10 cellular contexts compared by ENCODE assay signal in genomic region chrX:24260827-24261550, GRCh38. TPM values are rescaled to one million over a fixed set of nuclear protein-coding genes. Genes with fewer than 3 reads are reported as not detected.
A peak's percentile ranks its signal among the peaks of the same experiment; 100 is the strongest.
DNase-seq lines count a peak whose midpoint lies in the region; ATAC-seq and TF ChIP-seq lines count a peak whose summit lies in the region.
"Had no signal": no experiment of that assay in that cellular context is flagged by ENCODE, and none has a peak within 500 bp of the region (broad histone marks: within the 10 kb centered on the region; RNA-seq: fewer than 3 reads in every experiment).

No MANE protein-coding gene starts in this region.

- DNase-seq in CMK (ENCODE audit: low read depth), result peak; percentile 4
- peak; percentile 47 for DNase-seq in IMR-90
- DNase-seq in ascending aorta (ENCODE audit: low spot score in 2 of 2), result peak; percentile 22 to 70
- peak in 1 of 10 donors; percentile 0 for DNase-seq in naive thymus-derived CD8-positive, alpha-beta T cell
- no peak for DNase-seq in MM.1S
- DNase-seq in HPDE6-E6E7 (ENCODE audit: extremely low spot score), result no peak
- DNase-seq in NCI-H1417 (lab: John Stamatoyannopoulos, UW), result no peak
- no peak for DNase-seq in LoVo (ENCODE audit: low spot score)

- H3K14ac ChIP-seq in IMR-90 (replicated peaks; ENCODE audit: low read depth, low read length), result no peak overlapping the region

- peak overlapping the region in 6 of 10 donors; percentile 11 to 45 (median 24) for H3K4me3 Mint-ChIP-seq in naive thymus-derived CD8-positive, alpha-beta T cell

- POLR2A ChIA-PET in IMR-90 (lab: Charles Lee; ENCODE audit: unreplicated experiment), result no interaction called here
- POLR2A ChIA-PET in naive thymus-derived CD8-positive, alpha-beta T cell (lab: Charles Lee), result no interaction called here

- peak overlapping the region in 6 of 10 donors; percentile 6 to 83 (median 58) for H3K27ac Mint-ChIP-seq in naive thymus-derived CD8-positive, alpha-beta T cell

- H3K27me3 Mint-ChIP-seq in naive thymus-derived CD8-positive, alpha-beta T cell, result no peaks in the 10 kb centered on the region

- H3K79me1 ChIP-seq in IMR-90 (ENCODE audit: low read depth in 1 of 2, low read length in 2 of 2), result no peaks in the 10 kb centered on the region

- H3K27me3 ChIP-seq in IMR-90 (ENCODE audit: control insufficient read depth, insufficient read depth, low read length) (peaks cover 7% of the 10 kb centered on the region), ascending aorta (no peaks in the 10 kb centered on the region), MM.1S (replicated peaks; ENCODE audit: insufficient read depth, low read length) (no peaks in the 10 kb centered on the region)

- dilution Hi-C loops in IMR-90 (cut with HindIII; ENCODE audit: low sequenced_read_pairs, unreplicated experiment), result no loop called here

- H2BK15ac ChIP-seq in IMR-90 (ENCODE audit: low read depth, low read length), result no peak overlapping the region

- H2AFZ ChIP-seq in IMR-90 (replicated peaks; ENCODE audit: low read length, poor library complexity), result peak overlapping the region; percentile 0
- no peak overlapping the region for H2AFZ ChIP-seq in MM.1S (ENCODE audit: low read length)

- no peak overlapping the region for H2BK20ac ChIP-seq in IMR-90 (ENCODE audit: low read depth, low read length)

- H3K4ac ChIP-seq in IMR-90 (ENCODE audit: low read depth, low read length), result no peak overlapping the region

- ATAC-seq in IMR-90 (ENCODE audit: low read depth), result no peak; the same call in 1 of the 2 replicates
- no peak for ATAC-seq in naive thymus-derived CD8-positive, alpha-beta T cell

- H3K4me2 ChIP-seq in IMR-90 (ENCODE audit: low read depth, low read length) (no peak overlapping the region; the same call in 1 of the 2 replicates), MM.1S (ENCODE audit: low read depth, low read length) (no peak overlapping the region)

- in situ Hi-C loops in IMR-90 (cut with MboI; ENCODE audit: low sequenced_read_pairs), result loop anchor here (10.0 kb wide), 1 partner anchor 244 kb away; no protein-coding TSS in a partner anchor

- H2BK5ac ChIP-seq in IMR-90 (ENCODE audit: low read depth, low read length, poor library complexity, severe bottlenecking), result no peak overlapping the region

- no TSS peak for BruUV-seq in IMR-90 (replicated peaks; lab: Mats Ljungman, UMichigan)

- no peak for TF ChIP-seq RAD21 in IMR-90 (IDR thresholded peaks at IDR 0.05; ENCODE audit: low read length)

- no peak overlapping the region for H2BK120ac ChIP-seq in IMR-90 (ENCODE audit: low read depth, low read length)

- peak overlapping the region; percentile 59; the same call in 1 of the 2 replicates for H4K5ac ChIP-seq in IMR-90 (ENCODE audit: low read depth, low read length)

- no peak overlapping the region for H4K91ac ChIP-seq in IMR-90 (ENCODE audit: insufficient read depth, low read depth, low read length)

- no peak overlapping the region for H2AK9ac ChIP-seq in IMR-90 (replicated peaks; ENCODE audit: low read depth, low read length, poor library complexity)

- no peak overlapping the region for H2AK5ac ChIP-seq in IMR-90 (ENCODE audit: low read depth, low read length)

- no peaks in the 10 kb centered on the region for H3K36me3 ChIP-seq in IMR-90 (ENCODE audit: control insufficient read depth, insufficient read depth, low read length)
- no peaks in the 10 kb centered on the region for H3K36me3 ChIP-seq in ascending aorta
- no peaks in the 10 kb centered on the region for H3K36me3 ChIP-seq in MM.1S (replicated peaks; ENCODE audit: insufficient read depth, low read length)

- H3K9ac ChIP-seq in IMR-90 (ENCODE audit: low read depth, low read length), result no peak overlapping the region
- no peak overlapping the region for H3K9ac ChIP-seq in MM.1S (ENCODE audit: low read length)

- H4K20me1 ChIP-seq in IMR-90 (ENCODE audit: insufficient read depth, low read length), result no peaks in the 10 kb centered on the region
- no peaks in the 10 kb centered on the region for H4K20me1 ChIP-seq in MM.1S (ENCODE audit: insufficient read depth, low read length)

- no peak overlapping the region for H4K8ac ChIP-seq in IMR-90 (ENCODE audit: low read depth in 2 of 2, low read length in 2 of 2)

- CTCF ChIA-PET in IMR-90 (lab: Yijun Ruan, JAX), result interaction anchor here (0.7 to 1.0 kb wide), 2 partner anchors 14 to 239 kb away, joined by 3 read pairs; no protein-coding TSS in a partner anchor

- H3K36me3 Mint-ChIP-seq in naive thymus-derived CD8-positive, alpha-beta T cell, result no peaks in the 10 kb centered on the region

- peak overlapping the region; percentile 12; the same call in 1 of the 2 replicates for H3K18ac ChIP-seq in IMR-90 (ENCODE audit: low read depth, low read length)

- no peaks in the 10 kb centered on the region for H3K9me1 ChIP-seq in IMR-90 (ENCODE audit: insufficient read depth, low read length)

- no peaks in the 10 kb centered on the region for H3K9me2 ChIP-seq in MM.1S (replicated peaks; ENCODE audit: insufficient read depth, low read length)

- no peaks in the 10 kb centered on the region for H3K79me2 ChIP-seq in MM.1S (ENCODE audit: low read length)

- no peak for TF ChIP-seq POLR2A in IMR-90 (IDR thresholded peaks at IDR 0.05; ENCODE audit: low read depth, low read length)

- H3K4me1 ChIP-seq in IMR-90 (ENCODE audit: control insufficient read depth, insufficient read depth, low read length) (no peaks in the 10 kb centered on the region; the same call in 1 of the 2 replicates), ascending aorta (no peaks in the 10 kb centered on the region), MM.1S (ENCODE audit: low read length) (no peaks in the 10 kb centered on the region)

- H3K4me1 Mint-ChIP-seq in naive thymus-derived CD8-positive, alpha-beta T cell, result peaks cover 7 to 11% (median 10%) of the 10 kb centered on the region in 4 donors

- no peak overlapping the region for H3K56ac ChIP-seq in IMR-90 (ENCODE audit: extremely low read depth, insufficient read depth, low read length)

- H3F3A ChIP-seq in MM.1S (ENCODE audit: insufficient read depth, low read length), result no peaks in the 10 kb centered on the region

- no peak for TF ChIP-seq CTCF in IMR-90 (conservative IDR thresholded peaks at IDR 0.05; ENCODE audit: low read depth, low read length)
- TF ChIP-seq CTCF in ascending aorta (IDR thresholded peaks at IDR 0.05), result no peak
- TF ChIP-seq CTCF in MM.1S (IDR thresholded peaks at IDR 0.05; ENCODE audit: low read length), result no peak

- H3K23ac ChIP-seq in IMR-90 (ENCODE audit: low read depth, low read length), result no peak overlapping the region

- no peaks in the 10 kb centered on the region for H3K9me3 ChIP-seq in IMR-90 (ENCODE audit: control insufficient read depth, insufficient read depth, low read length)
- H3K9me3 ChIP-seq in ascending aorta, result no peaks in the 10 kb centered on the region
- H3K9me3 ChIP-seq in MM.1S (replicated peaks; ENCODE audit: insufficient read depth, low read length), result no peaks in the 10 kb centered on the region

- H3K4me3 ChIP-seq in IMR-90 (ENCODE audit: insufficient read depth, low read depth, low read length) (no peak overlapping the region), ascending aorta (no peak overlapping the region), MM.1S (ENCODE audit: low read length) (no peak overlapping the region)

- H3K27ac ChIP-seq in IMR-90 (ENCODE audit: insufficient read depth, low read length) (no peak overlapping the region), ascending aorta (no peak overlapping the region), MM.1S (ENCODE audit: low read length) (no peak overlapping the region)

- intact Hi-C loops in IMR-90 (cut with micrococcal nuclease), result no loop called here
- intact Hi-C loops in ascending aorta (cut with DNase I), result no loop called here

- no peaks in the 10 kb centered on the region for H3K9me3 Mint-ChIP-seq in naive thymus-derived CD8-positive, alpha-beta T cell

- 83% methylated on average over 4 of the region's 10 CpGs; no CpG with 5 or more reads in 1 of the 2 experiments for WGBS in IMR-90 (ENCODE audit: extremely low coverage in 2 of 2, insufficient read length in 1 of 2), 2 experiments

TF ChIP-seq in IMR-90, 13 proteins besides CTCF, POLR2A, EP300 and RAD21:
- TF ChIP-seq, protein P1, sequence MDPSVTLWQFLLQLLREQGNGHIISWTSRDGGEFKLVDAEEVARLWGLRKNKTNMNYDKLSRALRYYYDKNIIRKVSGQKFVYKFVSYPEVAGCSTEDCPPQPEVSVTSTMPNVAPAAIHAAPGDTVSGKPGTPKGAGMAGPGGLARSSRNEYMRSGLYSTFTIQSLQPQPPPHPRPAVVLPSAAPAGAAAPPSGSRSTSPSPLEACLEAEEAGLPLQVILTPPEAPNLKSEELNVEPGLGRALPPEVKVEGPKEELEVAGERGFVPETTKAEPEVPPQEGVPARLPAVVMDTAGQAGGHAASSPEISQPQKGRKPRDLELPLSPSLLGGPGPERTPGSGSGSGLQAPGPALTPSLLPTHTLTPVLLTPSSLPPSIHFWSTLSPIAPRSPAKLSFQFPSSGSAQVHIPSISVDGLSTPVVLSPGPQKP (IDR thresholded peaks at IDR 0.05; ENCODE audit: borderline replicate concordance, low read depth, low read length), result no peak
- TF ChIP-seq MAZ (IDR thresholded peaks at IDR 0.05; ENCODE audit: borderline replicate concordance, low read depth, low read length), result no peak
- TF ChIP-seq FOS (IDR thresholded peaks at IDR 0.05; ENCODE audit: low read depth, low read length), result no peak
- no peak for TF ChIP-seq RCOR1 (IDR thresholded peaks at IDR 0.05; ENCODE audit: insufficient replicate concordance, low read length)
- TF ChIP-seq MXI1 (IDR thresholded peaks at IDR 0.05; ENCODE audit: borderline replicate concordance, low read depth, low read length), result no peak
- no peak for TF ChIP-seq SMC3 (IDR thresholded peaks at IDR 0.05; ENCODE audit: low read depth, low read length)
- TF ChIP-seq, protein P2, sequence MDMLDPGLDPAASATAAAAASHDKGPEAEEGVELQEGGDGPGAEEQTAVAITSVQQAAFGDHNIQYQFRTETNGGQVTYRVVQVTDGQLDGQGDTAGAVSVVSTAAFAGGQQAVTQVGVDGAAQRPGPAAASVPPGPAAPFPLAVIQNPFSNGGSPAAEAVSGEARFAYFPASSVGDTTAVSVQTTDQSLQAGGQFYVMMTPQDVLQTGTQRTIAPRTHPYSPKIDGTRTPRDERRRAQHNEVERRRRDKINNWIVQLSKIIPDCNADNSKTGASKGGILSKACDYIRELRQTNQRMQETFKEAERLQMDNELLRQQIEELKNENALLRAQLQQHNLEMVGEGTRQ (IDR thresholded peaks at IDR 0.05; ENCODE audit: low read depth, low read length), result no peak
- TF ChIP-seq CHD1 (IDR thresholded peaks at IDR 0.05; ENCODE audit: low read depth, low read length), result no peak
- no peak for TF ChIP-seq BHLHE40 (IDR thresholded peaks at IDR 0.05; ENCODE audit: low read depth, low read length)
- no peak for TF ChIP-seq CEBPB (IDR thresholded peaks at IDR 0.05; ENCODE audit: low read depth, low read length)
- no peak for TF ChIP-seq MAFK (IDR thresholded peaks at IDR 0.05; ENCODE audit: low read depth, low read length)
- no peak for TF ChIP-seq NFE2L2 (IDR thresholded peaks at IDR 0.05; ENCODE audit: low read depth, low read length)
- TF ChIP-seq RFX5 (IDR thresholded peaks at IDR 0.05; ENCODE audit: low read depth, low read length), result no peak

RNA-seq across cellular contexts. Expression of gene SUPT20HL2, which starts 52.9 kb away (rescaled TPM):
- not detected in 2 replicates for total RNA-seq in IMR-90 (2012; rRNA removed)
- not detected in 2 replicates for polyA plus RNA-seq in IMR-90 (2012; rRNA removed)
- polyA plus RNA-seq in IMR-90 (2012; cell fraction: cytosol; rRNA removed), result 0.01 TPM in 1 of 2 replicates, not detected in the other
- not detected in 2 replicates for polyA plus RNA-seq in IMR-90 (2012; cell fraction: nucleus; rRNA removed; ENCODE audit: low replicate concordance)
- 3.2 TPM for total RNA-seq in ascending aorta
- total RNA-seq in naive thymus-derived CD8-positive, alpha-beta T cell, result not detected
- not detected for polyA plus RNA-seq in naive thymus-derived CD8-positive, alpha-beta T cell
- total RNA-seq: urinary bladder had no signal
- polyA plus RNA-seq: keratinocyte had no signal

Comparison
In these comparisons a context has a peak if more than half of its experiments do, and no peak if none do; other contexts are left out.
1. DNase-seq: peak in CMK (single experiment), IMR-90 (single experiment) and ascending aorta (2 of 2); none in MM.1S (single experiment), HPDE6-E6E7 (single experiment), NCI-H1417 (0 of 3) and LoVo (single experiment).